In genomic region chr3:187802928-187803259, GRCh38 we compare ENCODE assay signal across 10 cellular contexts. TPM values are rescaled to one million over a fixed set of nuclear protein-coding genes. Genes with fewer than 3 reads are reported as not detected.
DNase-seq lines count a peak whose midpoint lies in the region; ATAC-seq and TF ChIP-seq lines count a peak whose summit lies in the region.
"Had no signal": no experiment of that assay in that cellular context is flagged by ENCODE, and none has a peak within 500 bp of the region (broad histone marks: within the 10 kb centered on the region; RNA-seq: fewer than 3 reads in every experiment).

No MANE protein-coding gene starts in this region.

- peaks cover 0 to 4% (median 0%) of the 10 kb centered on the region in 7 donors for H3K27me3 ChIP-seq in heart right ventricle

- peak; percentile 82 for DNase-seq in activated CD4-positive, alpha-beta T cell treated with anti-CD3 and anti-CD28 coated beads for 48 hours
- DNase-seq in stimulated activated CD4-positive, alpha-beta T cell treated with anti-CD3 and anti-CD28 coated beads, Interleukin-2, amount 100 ng/mL, for 24 hours, result peak; percentile 65 to 73
- DNase-seq in HUDEP-2 (lab: John Stamatoyannopoulos, UW; ENCODE audit: unreplicated experiment in 76 of 76) (no peak), NCI-H226 (no peak), NOMO-1 treated with DMSO at 0.1 percent for 48 hours (lab: John Stamatoyannopoulos, UW; ENCODE audit: unreplicated experiment) (no peak), heart right ventricle (no peak)
- DNase-seq: NCI-H69 had no signal

- intact Hi-C loops in heart right ventricle (cut with DNase I), result no loop called here

- peak; percentile 92 for ATAC-seq in GM18873 (IDR thresholded peaks at IDR 0.05; ENCODE audit: low FRiP score, unreplicated experiment)
- ATAC-seq in HG02870 (IDR thresholded peaks at IDR 0.05; ENCODE audit: unreplicated experiment), result peak; percentile 94
- no peak for ATAC-seq in heart right ventricle

- H3K36me3 ChIP-seq in heart right ventricle, result no peaks in the 10 kb centered on the region
- H3K36me3 ChIP-seq: thoracic aorta had no signal

- peaks cover 0 to 26% (median 0%) of the 10 kb centered on the region in 9 donors for H3K4me1 ChIP-seq in heart right ventricle

- no peak for TF ChIP-seq CTCF in heart right ventricle (IDR thresholded peaks at IDR 0.05)

- H3K27ac ChIP-seq in heart right ventricle, result no peak overlapping the region
- H3K27ac ChIP-seq: thoracic aorta had no signal

- peaks cover 0 to 4% (median 0%) of the 10 kb centered on the region in 11 donors for H3K9me3 ChIP-seq in heart right ventricle
- H3K9me3 ChIP-seq: thoracic aorta had no signal

- no peak overlapping the region for H3K4me3 ChIP-seq in heart right ventricle
- H3K4me3 ChIP-seq: thoracic aorta had no signal

- 86 to 87% methylated on average over 9 of the region's 9 CpGs for WGBS in heart right ventricle, 2 donors

RNA-seq across cellular contexts. Expression of gene BCL6, which starts 57.6 kb away (rescaled TPM):
- total RNA-seq in heart right ventricle, result 100 to 1,000 TPM in 2 of 10 donors, 10 to 100 TPM in 8; 27.9 to 154 (median 51.7) TPM
- 10 to 100 TPM; 33.9 to 52.2 TPM for polyA plus RNA-seq in heart right ventricle

Comparison
In these comparisons a context has a peak if more than half of its experiments do, and no peak if none do; other contexts are left out.
1. ATAC-seq: peak in GM18873 (single experiment) and HG02870 (single experiment); none in heart right ventricle (0 of 8).
2. DNase-seq: peak in activated CD4-positive, alpha-beta T cell treated with anti-CD3 and anti-CD28 coated beads for 48 hours (single experiment) and stimulated activated CD4-positive, alpha-beta T cell treated with anti-CD3 and anti-CD28 coated beads, Interleukin-2, amount 100 ng/mL, for 24 hours (2 of 2); none in HUDEP-2 (0 of 76), NCI-H226 (single experiment), NOMO-1 treated with DMSO at 0.1 percent for 48 hours (single experiment) and heart right ventricle (0 of 2).